8 cellular contexts compared by ENCODE assay signal in the genomic region with DNA sequence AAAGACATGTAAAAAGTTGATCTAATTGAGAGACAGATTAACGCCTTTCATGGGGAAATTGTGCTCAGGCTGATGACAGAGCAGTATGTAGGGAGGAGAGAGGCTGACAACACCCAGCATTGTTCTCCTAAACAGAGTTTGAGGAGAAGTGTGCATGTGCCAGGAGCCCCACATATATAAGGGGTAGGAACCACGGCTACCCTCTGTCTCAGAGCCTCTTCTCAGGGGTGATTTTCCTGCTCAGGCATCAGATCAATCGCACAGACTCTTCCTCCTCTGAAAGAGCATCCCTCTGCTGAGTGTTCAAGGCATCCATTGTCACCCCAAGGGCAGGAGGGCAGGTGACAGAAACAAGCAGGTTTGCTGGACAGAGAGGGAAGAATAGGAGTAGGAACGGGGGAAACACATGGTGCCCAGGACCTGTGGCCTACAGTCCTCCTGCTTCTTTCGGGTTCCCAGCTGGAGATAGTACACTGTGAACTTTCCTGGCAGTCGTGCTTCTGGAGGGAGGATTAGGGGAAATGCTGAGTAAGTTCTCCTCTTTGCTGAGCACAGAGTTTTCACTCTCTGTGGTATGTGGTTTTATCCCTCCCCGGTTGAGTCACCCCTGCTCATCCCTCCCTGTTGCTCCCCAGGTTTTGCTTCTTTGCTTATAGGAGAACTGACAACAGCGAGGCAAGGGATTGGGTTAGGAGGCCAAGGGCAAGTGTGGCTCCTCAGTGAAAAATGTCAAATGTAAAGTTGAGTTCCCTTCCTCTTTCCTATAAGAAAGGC.
A peak's percentile ranks its signal among the peaks of the same experiment; 100 is the strongest.
DNase-seq lines count a peak whose midpoint lies in the region; ATAC-seq and TF ChIP-seq lines count a peak whose summit lies in the region.
"Not testable (repeated sequence)": the region's sequence is repeated elsewhere in the genome, so short reads cannot be mapped to it uniquely, and the experiment has no call there.

No MANE protein-coding gene starts in this region.

- POLR2A ChIA-PET in activated naive CD8-positive, alpha-beta T cell treated with anti-CD3 and anti-CD28 coated beads, Interleukin-2, amount 10 ng/mL, durations not matched to agents 7 days and 5 days (lab: Charles Lee); naive thymus-derived CD4-positive, alpha-beta T cell (lab: Charles Lee): not testable (repeated sequence)

- H2BK12ac ChIP-seq in H9 (ENCODE audit: insufficient read length, low read depth, low read length): not testable (repeated sequence)

- no CpG with 5 or more reads among the region's 8 CpGs for WGBS in H9 (ENCODE audit: extremely low coverage, insufficient read length, low lambda C conversion rate)

- H3K4ac ChIP-seq in H9 (ENCODE audit: low read depth, low read length): not testable (repeated sequence)

- not testable (repeated sequence) for H3K18ac ChIP-seq in H9 (ENCODE audit: insufficient read length, low read depth, low read length)

- not testable (repeated sequence) for H3K79me1 ChIP-seq in H9 (ENCODE audit: insufficient read depth, low read depth, low read length, poor library complexity, severe bottlenecking)

- not testable (repeated sequence) for H2BK20ac ChIP-seq in H9 (ENCODE audit: low read depth, low read length, poor library complexity, severe bottlenecking)

- H3K4me1 Mint-ChIP-seq in CD4-positive, CD25-positive, alpha-beta regulatory T cell; H9; T-helper 17 cell; activated CD8-positive, alpha-beta memory T cell treated with anti-CD3 and anti-CD28 coated beads, Interleukin-2, amount 10 ng/mL, durations not matched to agents 7 days and 5 days; activated naive CD8-positive, alpha-beta T cell treated with anti-CD3 and anti-CD28 coated beads, Interleukin-2, amount 10 ng/mL, durations not matched to agents 7 days and 5 days; naive thymus-derived CD4-positive, alpha-beta T cell: not testable (repeated sequence)

- DNase-seq in CD4-positive, CD25-positive, alpha-beta regulatory T cell; T-helper 17 cell; activated CD8-positive, alpha-beta memory T cell treated with anti-CD3 and anti-CD28 coated beads, Interleukin-2, amount 10 ng/mL, durations not matched to agents 7 days and 5 days; activated naive CD8-positive, alpha-beta T cell treated with anti-CD3 and anti-CD28 coated beads, Interleukin-2, amount 10 ng/mL, durations not matched to agents 7 days and 5 days; left cardiac atrium; naive thymus-derived CD4-positive, alpha-beta T cell: not testable (repeated sequence)
- peak; percentile 2 for DNase-seq in H9
- peak; percentile 29 for DNase-seq in stimulated activated CD8-positive, alpha-beta memory T cell treated with anti-CD3 and anti-CD28 coated beads, Interleukin-4, amount 100 ng/mL, for 48 hours

- H3K4me1 ChIP-seq in CD4-positive, CD25-positive, alpha-beta regulatory T cell (ENCODE audit: control insufficient read depth, insufficient read depth, low read length, poor library complexity, severe bottlenecking); H9 (ENCODE audit: insufficient read depth, low read length); naive thymus-derived CD4-positive, alpha-beta T cell (ENCODE audit: control insufficient read depth in 2 of 2, insufficient read depth in 2 of 2, low read length in 2 of 2): not testable (repeated sequence)

- not testable (repeated sequence) for H2AK5ac ChIP-seq in H9 (ENCODE audit: insufficient read length, low read length)

- not testable (repeated sequence) for H4K20me1 ChIP-seq in H9 (ENCODE audit: control insufficient read depth, insufficient read depth, insufficient read length)

- H3K9ac ChIP-seq in H9 (ENCODE audit: extremely low read depth, insufficient read length, low read length): not testable (repeated sequence)

- H3K36me3 Mint-ChIP-seq in CD4-positive, CD25-positive, alpha-beta regulatory T cell; H9 (ENCODE audit: insufficient read depth in 1 of 3, low read depth in 3 of 3); T-helper 17 cell (ENCODE audit: low read depth); activated CD8-positive, alpha-beta memory T cell treated with anti-CD3 and anti-CD28 coated beads, Interleukin-2, amount 10 ng/mL, durations not matched to agents 7 days and 5 days; activated naive CD8-positive, alpha-beta T cell treated with anti-CD3 and anti-CD28 coated beads, Interleukin-2, amount 10 ng/mL, durations not matched to agents 7 days and 5 days; naive thymus-derived CD4-positive, alpha-beta T cell: not testable (repeated sequence)

- ATAC-seq in CD4-positive, CD25-positive, alpha-beta regulatory T cell (ENCODE audit: low read depth in 2 of 2): peak; percentile 39 to 60
- ATAC-seq in T-helper 17 cell (peak; percentile 61), left cardiac atrium (peak; percentile 47 to 94)
- ATAC-seq in activated CD8-positive, alpha-beta memory T cell treated with anti-CD3 and anti-CD28 coated beads, Interleukin-2, amount 10 ng/mL, durations not matched to agents 7 days and 5 days: peak; percentile 85
- ATAC-seq in activated naive CD8-positive, alpha-beta T cell treated with anti-CD3 and anti-CD28 coated beads, Interleukin-2, amount 10 ng/mL, durations not matched to agents 7 days and 5 days (ENCODE audit: low read depth): peak; percentile 70
- ATAC-seq in naive thymus-derived CD4-positive, alpha-beta T cell: peak; percentile 53

- H3K27me3 Mint-ChIP-seq in CD4-positive, CD25-positive, alpha-beta regulatory T cell; H9 (ENCODE audit: low read depth); T-helper 17 cell; activated CD8-positive, alpha-beta memory T cell treated with anti-CD3 and anti-CD28 coated beads, Interleukin-2, amount 10 ng/mL, durations not matched to agents 7 days and 5 days; activated naive CD8-positive, alpha-beta T cell treated with anti-CD3 and anti-CD28 coated beads, Interleukin-2, amount 10 ng/mL, durations not matched to agents 7 days and 5 days; naive thymus-derived CD4-positive, alpha-beta T cell: not testable (repeated sequence)

- not testable (repeated sequence) for H2BK120ac ChIP-seq in H9 (ENCODE audit: low read depth, low read length, poor library complexity, severe bottlenecking)

- H4K8ac ChIP-seq in H9 (replicated peaks; ENCODE audit: insufficient read length, low read depth, low read length): not testable (repeated sequence)

- H3K14ac ChIP-seq in H9 (ENCODE audit: insufficient read depth, low read length): not testable (repeated sequence)

- not testable (repeated sequence) for H3K9me3 ChIP-seq in CD4-positive, CD25-positive, alpha-beta regulatory T cell (ENCODE audit: control insufficient read depth in 2 of 2, low read length in 2 of 2); H9 (ENCODE audit: control insufficient read depth, low read depth, low read length); T-helper 17 cell (ENCODE audit: control insufficient read depth, low read length, poor library complexity, severe bottlenecking); naive thymus-derived CD4-positive, alpha-beta T cell (ENCODE audit: control insufficient read depth in 2 of 3, low read length in 3 of 3)

- not testable (repeated sequence) for H2BK15ac ChIP-seq in H9 (ENCODE audit: low read depth, low read length)

- CTCF ChIA-PET in activated CD8-positive, alpha-beta memory T cell treated with anti-CD3 and anti-CD28 coated beads, Interleukin-2, amount 10 ng/mL, durations not matched to agents 7 days and 5 days (lab: Charles Lee); naive thymus-derived CD4-positive, alpha-beta T cell (lab: Charles Lee): not testable (repeated sequence)

- H3K27ac Mint-ChIP-seq in CD4-positive, CD25-positive, alpha-beta regulatory T cell; H9; T-helper 17 cell; activated CD8-positive, alpha-beta memory T cell treated with anti-CD3 and anti-CD28 coated beads, Interleukin-2, amount 10 ng/mL, durations not matched to agents 7 days and 5 days; activated naive CD8-positive, alpha-beta T cell treated with anti-CD3 and anti-CD28 coated beads, Interleukin-2, amount 10 ng/mL, durations not matched to agents 7 days and 5 days; naive thymus-derived CD4-positive, alpha-beta T cell: not testable (repeated sequence)

- H3K4me3 ChIP-seq in CD4-positive, CD25-positive, alpha-beta regulatory T cell (ENCODE audit: low read depth, low read length); naive thymus-derived CD4-positive, alpha-beta T cell (ENCODE audit: low read length): not testable (repeated sequence)

- H3K9me3 Mint-ChIP-seq in CD4-positive, CD25-positive, alpha-beta regulatory T cell; activated CD8-positive, alpha-beta memory T cell treated with anti-CD3 and anti-CD28 coated beads, Interleukin-2, amount 10 ng/mL, durations not matched to agents 7 days and 5 days (ENCODE audit: low read depth); activated naive CD8-positive, alpha-beta T cell treated with anti-CD3 and anti-CD28 coated beads, Interleukin-2, amount 10 ng/mL, durations not matched to agents 7 days and 5 days; naive thymus-derived CD4-positive, alpha-beta T cell: not testable (repeated sequence)
- peaks cover 16 to 18% of the 10 kb centered on the region in 2 experiments for H3K9me3 Mint-ChIP-seq in H9

- not testable (repeated sequence) for H3K27me3 ChIP-seq in CD4-positive, CD25-positive, alpha-beta regulatory T cell (ENCODE audit: control insufficient read depth, insufficient read depth, low read length); H9 (ENCODE audit: insufficient read depth, low read length); naive thymus-derived CD4-positive, alpha-beta T cell (ENCODE audit: control insufficient read depth in 2 of 2, insufficient read depth in 2 of 2, low read length in 2 of 2)

- H3T11ph ChIP-seq in H9 (ENCODE audit: low read length): not testable (repeated sequence)

- H3K4me2 ChIP-seq in H9 (ENCODE audit: insufficient read depth, insufficient read length, low read length): not testable (repeated sequence)

- H3K23ac ChIP-seq in H9 (ENCODE audit: insufficient read length, low read depth, low read length): not testable (repeated sequence)

- H2BK5ac ChIP-seq in H9 (ENCODE audit: insufficient read length, low read length): not testable (repeated sequence)

- not testable (repeated sequence) for H3K23me2 ChIP-seq in H9 (ENCODE audit: insufficient read length, low read depth, low read length, poor library complexity, severe bottlenecking)

- not testable (repeated sequence) for H3K36me3 ChIP-seq in CD4-positive, CD25-positive, alpha-beta regulatory T cell (ENCODE audit: control insufficient read depth, insufficient read depth, low read length); naive thymus-derived CD4-positive, alpha-beta T cell (ENCODE audit: control insufficient read depth in 2 of 3, insufficient read depth in 3 of 3, low read length in 3 of 3)

- H3K27ac ChIP-seq in CD4-positive, CD25-positive, alpha-beta regulatory T cell (ENCODE audit: insufficient read depth, low read length, poor library complexity, severe bottlenecking); H9 (ENCODE audit: insufficient read length, low read depth, low read length); naive thymus-derived CD4-positive, alpha-beta T cell (ENCODE audit: low read depth, low read length): not testable (repeated sequence)

- not testable (repeated sequence) for H4K91ac ChIP-seq in H9 (ENCODE audit: insufficient read length, low read depth, low read length)

- H4K5ac ChIP-seq in H9 (ENCODE audit: insufficient read length, low read depth, low read length): not testable (repeated sequence)

- not testable (repeated sequence) for H3K56ac ChIP-seq in H9 (ENCODE audit: insufficient read length, low read depth, low read length)

- intact Hi-C loops in left cardiac atrium (cut with DNase I); naive thymus-derived CD4-positive, alpha-beta T cell (cut with micrococcal nuclease): not testable (repeated sequence)

- H3K79me2 ChIP-seq in H9 (ENCODE audit: insufficient read depth, low read length): not testable (repeated sequence)

- not testable (repeated sequence) for H2AFZ ChIP-seq in H9 (ENCODE audit: low read length)

- not testable (repeated sequence) for H3K4me3 Mint-ChIP-seq in CD4-positive, CD25-positive, alpha-beta regulatory T cell; H9; T-helper 17 cell; activated CD8-positive, alpha-beta memory T cell treated with anti-CD3 and anti-CD28 coated beads, Interleukin-2, amount 10 ng/mL, durations not matched to agents 7 days and 5 days; activated naive CD8-positive, alpha-beta T cell treated with anti-CD3 and anti-CD28 coated beads, Interleukin-2, amount 10 ng/mL, durations not matched to agents 7 days and 5 days; naive thymus-derived CD4-positive, alpha-beta T cell

- TF ChIP-seq CTCF in H9 (conservative IDR thresholded peaks at IDR 0.05): not testable (repeated sequence)
